In the genomic region with DNA sequence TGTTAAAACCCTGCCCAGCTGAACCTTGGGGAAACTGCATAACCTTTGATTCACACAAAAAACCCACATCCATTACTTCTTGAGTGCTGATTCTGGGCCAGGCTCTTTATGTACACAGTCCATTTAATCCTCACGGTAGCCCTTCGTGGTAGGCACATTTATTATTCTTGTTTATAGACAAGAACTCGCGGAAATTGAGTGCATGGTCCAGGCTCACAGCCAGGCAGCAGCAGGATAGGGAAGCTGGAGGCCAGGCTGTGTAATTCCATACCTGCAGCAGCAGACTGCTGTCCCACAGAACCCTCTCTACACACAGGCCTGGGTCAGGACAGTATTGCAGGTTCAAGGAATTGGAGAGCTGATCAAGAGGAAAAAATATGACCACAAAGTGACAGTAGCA, we compare ENCODE assay signal across 18 cellular contexts.
"Had no signal": no experiment of that assay in that cellular context is flagged by ENCODE, and none has a peak within 500 bp of the region (broad histone marks: within the 10 kb centered on the region; RNA-seq: fewer than 3 reads in every experiment).

No MANE protein-coding gene starts in this region.

- H3K36me3 ChIP-seq: breast epithelium, right lobe of liver, transverse colon had no signal

- H3K4me3 ChIP-seq: breast epithelium, right lobe of liver, smooth muscle cell, transverse colon had no signal

- DNase-seq: activated CD4-positive, alpha-beta T cell treated with anti-CD3 and anti-CD28 coated beads for 1 hour; activated CD4-positive, alpha-beta T cell treated with anti-CD3 and anti-CD28 coated beads, Interleukin-2, amount 50 U/mL, for 48 hours; activated naive CD4-positive, alpha-beta T cell treated with Interleukin-2 at 50 U/mL for 16 hours; aorta; cerebellar nuclear complex; effector memory CD8-positive, alpha-beta T cell; foreskin keratinocyte; head of caudate nucleus; kidney glomerular epithelial cell; mesenchymal stem cell; right lobe of liver; stimulated activated CD4-positive, alpha-beta T cell treated with anti-CD3 and anti-CD28 coated beads, Interleukin-4, amount 100 ng/mL, for 4 hours; stimulated activated CD8-positive, alpha-beta memory T cell treated with anti-CD3 and anti-CD28 coated beads, Interleukin-4, amount 100 ng/mL, for 48 hours; stimulated activated naive CD8-positive, alpha-beta T cell treated with anti-CD3 and anti-CD28 coated beads, Interleukin-15, Interleukin-2, amounts not matched to agents 100 U/mL and 50 U/mL, for 24 hours; transverse colon had no signal

- H3K4me1 ChIP-seq: breast epithelium, foreskin keratinocyte, right lobe of liver had no signal

- H3K27ac ChIP-seq: breast epithelium, foreskin keratinocyte, right lobe of liver, transverse colon had no signal

- ATAC-seq: activated T-helper 17 cell treated with anti-CD3 and anti-CD28 coated beads, Interleukin-2, amount 50 U/mL, for 72 hours; effector memory CD8-positive, alpha-beta T cell; foreskin keratinocyte; stimulated activated naive CD8-positive, alpha-beta T cell treated with anti-CD3 and anti-CD28 coated beads, Interleukin-15, Interleukin-2, amounts not matched to agents 100 U/mL and 50 U/mL, for 24 hours had no signal
